13 cellular contexts compared by ENCODE assay signal in the genomic region with DNA sequence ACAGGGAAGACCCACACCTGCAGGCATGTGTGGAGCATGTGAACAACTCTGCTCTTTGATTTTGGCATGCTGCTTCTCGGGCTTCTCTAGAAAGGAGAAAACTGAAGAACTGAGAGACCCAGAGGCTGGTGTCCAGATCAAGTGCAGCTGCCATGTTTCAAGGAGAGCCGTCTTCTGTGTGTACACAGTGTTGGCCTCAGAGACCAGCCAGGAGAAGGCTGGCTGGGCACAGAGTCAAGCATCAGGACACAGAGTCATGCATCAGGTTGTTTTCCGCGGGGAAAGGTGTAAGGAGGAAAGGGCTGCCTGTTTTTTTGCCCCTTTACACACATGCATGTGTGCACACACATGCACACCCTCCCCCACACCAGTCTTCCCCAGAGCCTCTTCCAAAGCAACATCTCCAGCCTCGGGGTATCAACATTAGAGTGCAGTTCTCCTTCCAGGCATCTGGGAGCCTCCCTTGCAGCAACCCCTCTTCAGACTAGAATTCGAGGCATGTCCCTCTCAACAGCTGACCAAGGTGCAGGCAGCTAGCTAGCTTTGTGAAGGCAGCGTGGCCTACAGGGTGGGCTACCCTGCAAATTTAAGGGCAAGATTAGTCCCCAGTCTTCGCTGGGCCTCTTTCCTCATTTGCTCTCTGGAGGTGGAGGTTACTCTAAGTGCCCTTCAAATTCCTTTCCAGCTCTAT.
DNase-seq lines count a peak whose midpoint lies in the region; ATAC-seq and TF ChIP-seq lines count a peak whose summit lies in the region.
"Had no signal": no experiment of that assay in that cellular context is flagged by ENCODE, and none has a peak within 500 bp of the region (broad histone marks: within the 10 kb centered on the region; RNA-seq: fewer than 3 reads in every experiment).

No MANE protein-coding gene starts in this region.

- H3K4me3 ChIP-seq in cardiac muscle cell (no peak overlapping the region), vagina (no peak overlapping the region)

- intact Hi-C loops in Right ventricle myocardium superior (cut with DNase I), result no loop called here
- intact Hi-C loops in left ventricle myocardium superior (cut with micrococcal nuclease), result no loop called here
- intact Hi-C loops in vagina (cut with DNase I), result no loop called here

- DNase-seq in cardiac muscle cell (ENCODE audit: low read depth in 1 of 2, low spot score in 1 of 2), result peak in 1 of 2 donors; percentile 32
- no peak for DNase-seq in Right ventricle myocardium superior
- DNase-seq in left ventricle myocardium superior, result no peak
- DNase-seq in osteocyte (ENCODE audit: extremely low spot score, unreplicated experiment), result peak; percentile 56
- peak in 1 of 2 donors; percentile 84 for DNase-seq in vagina (ENCODE audit: extremely low spot score in 2 of 2)
- no peak for DNase-seq in DMS153 (lab: John Stamatoyannopoulos, UW)
- no peak for DNase-seq in NCI-H187 (lab: John Stamatoyannopoulos, UW)
- DNase-seq: activated CD4-positive, alpha-beta T cell treated with anti-CD3 and anti-CD28 coated beads, Interleukin-2, amount 10 ng/mL, durations not matched to agents 24 days and 14 days; activated effector memory CD4-positive, alpha-beta T cell treated with Interleukin-2 at 50 U/mL for 16 hours; NCI-H2081 treated with DMSO at 0.1 percent for 48 hours had no signal

- TF ChIP-seq CTCF in cardiac muscle cell (IDR thresholded peaks at IDR 0.05; ENCODE audit: low read depth, low read length), result no peak
- TF ChIP-seq CTCF in osteocyte (IDR thresholded peaks at IDR 0.05), result no peak
- TF ChIP-seq CTCF in vagina (IDR thresholded peaks at IDR 0.05), result no peak

- no peaks in the 10 kb centered on the region for H3K9me3 Mint-ChIP-seq in osteocyte (ENCODE audit: unreplicated experiment)
- H3K9me3 Mint-ChIP-seq: activated CD4-positive, alpha-beta T cell treated with anti-CD3 and anti-CD28 coated beads, Interleukin-2, amount 10 ng/mL, durations not matched to agents 24 days and 14 days had no signal

- H3K27me3 ChIP-seq in cardiac muscle cell, result no peaks in the 10 kb centered on the region
- H3K27me3 ChIP-seq in vagina, result no peaks in the 10 kb centered on the region

- H3K36me3 Mint-ChIP-seq in osteocyte (ENCODE audit: unreplicated experiment), result no peaks in the 10 kb centered on the region

- peak overlapping the region; percentile 73 for H3K27ac ChIP-seq in cardiac muscle cell
- peak overlapping the region; percentile 49 for H3K27ac ChIP-seq in vagina
- H3K27ac ChIP-seq: KMS-11 had no signal

- H3K9me3 ChIP-seq in cardiac muscle cell (ENCODE audit: low read depth), result no peaks in the 10 kb centered on the region
- no peaks in the 10 kb centered on the region for H3K9me3 ChIP-seq in vagina

- ATAC-seq in Right ventricle myocardium superior (ENCODE audit: poor library complexity) (no peak), left ventricle myocardium superior (peak; percentile 13), GM21737 (IDR thresholded peaks at IDR 0.05; ENCODE audit: unreplicated experiment) (no peak)
- ATAC-seq: esophagus mucosa had no signal

- no peak for TF ChIP-seq POLR2A in vagina (IDR thresholded peaks at IDR 0.05)

- H3K4me1 ChIP-seq in cardiac muscle cell (ENCODE audit: low read depth) (peaks cover 67% of the 10 kb centered on the region), vagina (peaks cover 15% of the 10 kb centered on the region)

- H3K4me3 Mint-ChIP-seq in osteocyte (ENCODE audit: unreplicated experiment), result no peak overlapping the region
- H3K4me3 Mint-ChIP-seq: activated CD4-positive, alpha-beta T cell treated with anti-CD3 and anti-CD28 coated beads, Interleukin-2, amount 10 ng/mL, durations not matched to agents 24 days and 14 days had no signal

- H3K4me1 Mint-ChIP-seq in osteocyte (ENCODE audit: unreplicated experiment), result peaks cover 60% of the 10 kb centered on the region

- H3K27ac Mint-ChIP-seq in osteocyte (ENCODE audit: unreplicated experiment), result peak overlapping the region; percentile 88
- H3K27ac Mint-ChIP-seq: activated CD4-positive, alpha-beta T cell treated with anti-CD3 and anti-CD28 coated beads, Interleukin-2, amount 10 ng/mL, durations not matched to agents 24 days and 14 days had no signal

- H3K27me3 Mint-ChIP-seq in osteocyte (ENCODE audit: unreplicated experiment), result no peaks in the 10 kb centered on the region
- H3K27me3 Mint-ChIP-seq: activated CD4-positive, alpha-beta T cell treated with anti-CD3 and anti-CD28 coated beads, Interleukin-2, amount 10 ng/mL, durations not matched to agents 24 days and 14 days had no signal

- H3K36me3 ChIP-seq in cardiac muscle cell, result no peaks in the 10 kb centered on the region
- H3K36me3 ChIP-seq in vagina, result no peaks in the 10 kb centered on the region
